ENCODE assay signal across 19 cellular contexts in the genomic region with DNA sequence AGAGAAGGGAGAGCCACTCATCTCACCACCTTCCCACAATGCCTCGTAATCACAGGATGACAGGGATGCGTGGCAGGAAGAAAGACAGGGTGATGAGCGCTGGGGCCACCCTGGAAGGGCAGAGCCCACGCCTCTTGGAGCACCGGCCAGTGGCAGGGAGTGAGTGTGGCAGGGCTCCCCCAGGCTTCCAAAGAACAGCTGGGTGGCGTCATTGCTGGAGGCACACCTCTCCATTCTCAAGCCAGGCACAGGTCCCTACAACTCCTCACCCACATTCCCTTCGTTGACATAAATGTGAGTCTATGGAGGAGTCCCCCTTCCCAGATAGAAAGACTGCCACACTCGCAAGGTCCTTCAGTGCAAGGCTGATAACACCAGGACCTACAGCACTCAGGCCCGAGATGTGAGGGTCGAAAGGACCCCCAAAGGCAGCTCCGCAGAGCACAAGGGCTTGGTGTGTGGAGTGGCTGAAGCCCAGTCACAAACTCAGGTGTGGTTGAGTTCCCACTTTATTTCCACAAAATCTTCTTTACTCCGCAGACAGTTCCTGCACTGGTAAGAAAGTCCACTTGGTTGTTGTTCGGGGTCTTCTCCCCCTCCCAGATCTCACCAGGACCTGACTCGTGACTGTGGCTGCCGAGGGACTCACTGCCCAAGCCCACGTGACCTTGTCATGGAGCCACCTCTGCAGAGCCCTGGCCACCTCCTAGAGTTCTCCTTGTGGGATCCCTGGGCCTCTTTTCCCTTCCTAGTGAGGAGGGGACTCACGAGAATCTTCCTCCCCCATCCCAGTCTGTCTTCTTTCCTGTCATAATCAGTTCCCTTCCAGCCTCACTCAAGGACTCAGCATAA. TPM values are rescaled to one million over a fixed set of nuclear protein-coding genes. Genes with fewer than 3 reads are reported as not detected.
"Had no signal": no experiment of that assay in that cellular context is flagged by ENCODE, and none has a peak within 500 bp of the region (broad histone marks: within the 10 kb centered on the region; RNA-seq: fewer than 3 reads in every experiment).

No MANE protein-coding gene starts in this region.

- H3K4me3 Mint-ChIP-seq: naive thymus-derived CD8-positive, alpha-beta T cell had no signal

- H3K27me3 ChIP-seq: hepatocyte, right atrium auricular region had no signal

- ATAC-seq: mucosa of descending colon; naive thymus-derived CD8-positive, alpha-beta T cell had no signal

- H2AFZ ChIP-seq: hepatocyte had no signal

- H3K9me3 Mint-ChIP-seq: naive thymus-derived CD8-positive, alpha-beta T cell had no signal

- H3K4me2 ChIP-seq: hepatocyte had no signal

- H3K27ac Mint-ChIP-seq: naive thymus-derived CD8-positive, alpha-beta T cell had no signal

- H3K27ac ChIP-seq: dorsolateral prefrontal cortex, hepatocyte, right atrium auricular region, sigmoid colon, skin epidermis, stomach, thoracic aorta, transverse colon had no signal

- H3K4me3 ChIP-seq: dorsolateral prefrontal cortex, hepatocyte, mucosa of descending colon, right atrium auricular region, sigmoid colon, skin epidermis, stomach, thoracic aorta, transverse colon had no signal

- H3K79me2 ChIP-seq: hepatocyte had no signal

- FAIRE-seq: islet of Langerhans had no signal

- H3K36me3 Mint-ChIP-seq: naive thymus-derived CD8-positive, alpha-beta T cell had no signal

- DNase-seq: cortex of kidney; effector CD8-positive, alpha-beta T cell; foreskin melanocyte; head of caudate nucleus; kidney glomerular epithelial cell; mucosa of descending colon; naive thymus-derived CD8-positive, alpha-beta T cell; sigmoid colon; stimulated activated CD4-positive, alpha-beta T cell treated with anti-CD3 and anti-CD28 coated beads, Interleukin-12 subunit alpha, Interleukin-12 subunit beta, amount 100 ng/mL, for 4 hours; stimulated activated naive CD4-positive, alpha-beta T cell; stomach; substantia nigra; transverse colon had no signal

- H3K9me3 ChIP-seq: mucosa of descending colon, right atrium auricular region, sigmoid colon, stomach, thoracic aorta, transverse colon had no signal

- H3K36me3 ChIP-seq: right atrium auricular region, sigmoid colon, stomach, thoracic aorta, transverse colon had no signal

RNA-seq across cellular contexts. Expression of gene CORO2B, which starts 22.4 kb away (rescaled TPM):
- polyA plus RNA-seq: naive thymus-derived CD8-positive, alpha-beta T cell had no signal
